25 cellular contexts compared by ENCODE assay signal in the genomic region with DNA sequence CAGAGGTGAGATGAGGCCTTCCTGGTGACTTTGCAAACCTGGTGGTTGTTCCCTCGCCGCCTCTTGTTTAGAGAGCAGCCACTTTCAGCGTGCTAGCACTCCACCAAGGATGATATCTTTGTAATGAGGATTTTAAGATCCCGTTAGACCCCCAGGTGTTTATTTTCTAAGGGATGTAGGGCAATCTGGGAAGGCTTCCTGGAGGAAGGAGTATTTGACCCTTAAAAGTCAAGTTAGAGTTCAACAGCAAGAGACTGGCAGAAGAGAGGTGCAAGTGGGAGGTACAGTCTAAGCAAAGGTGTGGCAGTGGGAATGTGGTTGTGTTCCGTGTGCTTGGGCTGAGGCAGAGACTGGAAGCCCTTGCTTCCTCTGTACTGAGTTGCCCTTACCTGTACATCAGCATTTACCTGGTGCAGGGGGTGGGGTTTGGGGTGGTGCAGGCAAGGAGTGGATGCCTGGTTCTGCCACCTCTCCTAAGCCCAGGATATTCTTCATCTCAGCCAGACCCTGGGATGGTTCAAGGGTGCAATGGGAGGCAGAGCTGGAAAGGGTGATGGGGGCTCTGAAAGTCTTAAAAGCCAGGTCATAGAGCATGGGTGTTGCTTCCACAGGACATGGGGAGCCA.
"Had no signal": no experiment of that assay in that cellular context is flagged by ENCODE, and none has a peak within 500 bp of the region (broad histone marks: within the 10 kb centered on the region; RNA-seq: fewer than 3 reads in every experiment).

No MANE protein-coding gene starts in this region.

- H3K27me3 ChIP-seq: colonic mucosa, esophagus muscularis mucosa, foreskin keratinocyte, gastroesophageal sphincter, heart right ventricle, ovary, sigmoid colon, stomach, thyroid gland had no signal

- H3K9me3 Mint-ChIP-seq: dendritic cell treated with granulocyte-macrophage colony-stimulating factor and Interleukin-4, amounts not matched to agents 40 ng/mL and 50 ng/mL, for 4 days; endodermal cell; natural killer cell; stimulated activated effector memory CD8-positive, alpha-beta T cell treated with anti-CD3 and anti-CD28 coated beads, Interleukin-12 subunit alpha, Interleukin-12 subunit beta, amount 100 ng/mL, for 72 hours had no signal

- H3K9me3 ChIP-seq: colonic mucosa, esophagus muscularis mucosa, gastroesophageal sphincter, heart right ventricle, lower lobe of right lung, ovary, psoas muscle, sigmoid colon, stomach, thyroid gland had no signal

- H3K4me3 Mint-ChIP-seq: dendritic cell treated with granulocyte-macrophage colony-stimulating factor and Interleukin-4, amounts not matched to agents 40 ng/mL and 50 ng/mL, for 4 days; endodermal cell; natural killer cell; stimulated activated effector memory CD8-positive, alpha-beta T cell treated with anti-CD3 and anti-CD28 coated beads, Interleukin-12 subunit alpha, Interleukin-12 subunit beta, amount 100 ng/mL, for 72 hours had no signal

- H3K36me3 ChIP-seq: colonic mucosa, ovary, sigmoid colon, thyroid gland had no signal

- FAIRE-seq: keratinocyte had no signal

- DNase-seq: colonic mucosa; effector CD8-positive, alpha-beta T cell; endodermal cell; foreskin keratinocyte; heart right ventricle; hippocampal formation; left ventricle myocardium superior; lower lobe of right lung; natural killer cell; ovary; posterior cingulate gyrus; psoas muscle; right cardiac atrium; sigmoid colon; stimulated activated CD4-positive, alpha-beta T cell treated with anti-CD3 and anti-CD28 coated beads, Interleukin-2, amount 100 ng/mL, for 24 hours; stimulated activated CD4-positive, alpha-beta T cell treated with anti-CD3 and anti-CD28 coated beads, Interleukin-4, amount 100 ng/mL, for 24 hours; stimulated activated naive CD4-positive, alpha-beta T cell treated with Interleukin-2 at 50 U/mL for 16 hours; stomach; thyroid gland; trophoblast cell had no signal

- ATAC-seq: foreskin keratinocyte, gastroesophageal sphincter, heart right ventricle, left ventricle myocardium superior, lower lobe of right lung, natural killer cell, psoas muscle, right cardiac atrium had no signal

- H3K27ac ChIP-seq: colonic mucosa, esophagus muscularis mucosa, foreskin keratinocyte, gastroesophageal sphincter, heart right ventricle, lower lobe of right lung, ovary, psoas muscle, sigmoid colon, stomach, thyroid gland had no signal

- H3K27me3 Mint-ChIP-seq: dendritic cell treated with granulocyte-macrophage colony-stimulating factor and Interleukin-4, amounts not matched to agents 40 ng/mL and 50 ng/mL, for 4 days had no signal

- H3K4me1 ChIP-seq: colonic mucosa, esophagus muscularis mucosa, gastroesophageal sphincter, heart right ventricle, lower lobe of right lung, psoas muscle, sigmoid colon, stomach, thyroid gland had no signal

- H3K4me3 ChIP-seq: colonic mucosa, esophagus muscularis mucosa, gastroesophageal sphincter, heart right ventricle, lower lobe of right lung, ovary, psoas muscle, sigmoid colon, stomach, thyroid gland had no signal

- H3K27ac Mint-ChIP-seq: endodermal cell; stimulated activated effector memory CD8-positive, alpha-beta T cell treated with anti-CD3 and anti-CD28 coated beads, Interleukin-12 subunit alpha, Interleukin-12 subunit beta, amount 100 ng/mL, for 72 hours had no signal
